Comparison of ENCODE assay signal across 8 cellular contexts in genomic region chr1:228166170-228166936, GRCh38. TPM values are rescaled to one million over a fixed set of nuclear protein-coding genes. Genes with fewer than 3 reads are reported as not detected.
DNase-seq lines count a peak whose midpoint lies in the region; TF ChIP-seq lines count a peak whose summit lies in the region.

No MANE protein-coding gene starts in this region.

- no peak overlapping the region for H2BK15ac ChIP-seq in H9 (ENCODE audit: low read depth, low read length)

- peaks cover 15 to 30% of the 10 kb centered on the region in 2 experiments for H3K4me1 Mint-ChIP-seq in H9

- no peak overlapping the region for H4K8ac ChIP-seq in H9 (replicated peaks; ENCODE audit: insufficient read length, low read depth, low read length)

- no peak overlapping the region for H2AK5ac ChIP-seq in H9 (ENCODE audit: insufficient read length, low read length)

- H2BK20ac ChIP-seq in H9 (ENCODE audit: low read depth, low read length, poor library complexity, severe bottlenecking), result no peak overlapping the region

- peak overlapping the region; percentile 78 to 86 for H3K4me3 Mint-ChIP-seq in H9

- H2BK120ac ChIP-seq in H9 (ENCODE audit: low read depth, low read length, poor library complexity, severe bottlenecking), result no peak overlapping the region

- H3K36me3 Mint-ChIP-seq in H9 (ENCODE audit: insufficient read depth in 1 of 3, low read depth in 3 of 3), result peaks cover 0 to 3% (median 2%) of the 10 kb centered on the region in 3 experiments; a peak in 2 of 7 replicates

- H3K14ac ChIP-seq in H9 (ENCODE audit: insufficient read depth, low read length), result no peak overlapping the region

- DNase-seq in NCI-H1436 (lab: John Stamatoyannopoulos, UW), result peak; percentile 35
- DNase-seq in NCI-H1436 treated with DMSO at 0.1 percent for 48 hours (lab: John Stamatoyannopoulos, UW), result no peak
- DNase-seq in H9, result peak; percentile 78
- DNase-seq in LHCN-M2 (ENCODE audit: low read depth), result peak; percentile 70
- peak; percentile 19 to 82 (median 45) for DNase-seq in T-helper 2 cell
- peak; percentile 68 to 72 for DNase-seq in cardiac fibroblast (ENCODE audit: low read depth in 2 of 2)
- DNase-seq in inferior parietal cortex (ENCODE audit: extremely low spot score), result peak; percentile 59
- DNase-seq in stimulated activated CD4-positive, alpha-beta T cell treated with anti-CD3 and anti-CD28 coated beads, Interleukin-12 subunit alpha, Interleukin-12 subunit beta, amount 100 ng/mL, for 24 hours (ENCODE audit: low read depth in 2 of 2), result peak; percentile 18 to 26

- H3K23me2 ChIP-seq in H9 (ENCODE audit: insufficient read length, low read depth, low read length, poor library complexity, severe bottlenecking), result peaks cover 2% of the 10 kb centered on the region

- H3K18ac ChIP-seq in H9 (ENCODE audit: insufficient read length, low read depth, low read length), result peak overlapping the region; percentile 12

- H3K9me3 Mint-ChIP-seq in H9, result peaks cover 0 to 2% of the 10 kb centered on the region in 2 experiments; a peak in 1 of 5 replicates

- WGBS in H9 (ENCODE audit: extremely low coverage, insufficient read length, low lambda C conversion rate), result no CpG with 5 or more reads among the region's 26 CpGs

- no peak overlapping the region for H3K9ac ChIP-seq in H9 (ENCODE audit: extremely low read depth, insufficient read length, low read length)

- H3K4me2 ChIP-seq in H9 (ENCODE audit: insufficient read depth, insufficient read length, low read length), result peak overlapping the region; percentile 31

- H3K27me3 ChIP-seq in H9 (ENCODE audit: insufficient read depth, low read length), result no peaks in the 10 kb centered on the region

- no peak overlapping the region for H3K56ac ChIP-seq in H9 (ENCODE audit: insufficient read length, low read depth, low read length)

- no peak overlapping the region for H3T11ph ChIP-seq in H9 (ENCODE audit: low read length)

- H3K79me2 ChIP-seq in H9 (ENCODE audit: insufficient read depth, low read length), result no peaks in the 10 kb centered on the region

- H2AFZ ChIP-seq in H9 (ENCODE audit: low read length), result no peak overlapping the region

- H3K27ac ChIP-seq in H9 (ENCODE audit: insufficient read length, low read depth, low read length), result no peak overlapping the region

- no peak overlapping the region for H4K5ac ChIP-seq in H9 (ENCODE audit: insufficient read length, low read depth, low read length)

- peak overlapping the region; percentile 3 to 82 (median 59); a peak in 3 of 7 replicates for H3K27ac Mint-ChIP-seq in H9

- H3K4me3 ChIP-seq in cardiac fibroblast (replicated peaks in 1 of 2; ENCODE audit: low read depth in 2 of 2, low read length in 2 of 2), result peak overlapping the region; percentile 75 to 76

- H3K27me3 Mint-ChIP-seq in H9 (ENCODE audit: low read depth), result peaks cover 8% of the 10 kb centered on the region

- H3K79me1 ChIP-seq in H9 (ENCODE audit: insufficient read depth, low read depth, low read length, poor library complexity, severe bottlenecking), result no peaks in the 10 kb centered on the region

- H4K20me1 ChIP-seq in H9 (ENCODE audit: control insufficient read depth, insufficient read depth, insufficient read length), result no peaks in the 10 kb centered on the region

- H3K4me1 ChIP-seq in H9 (ENCODE audit: insufficient read depth, low read length), result no peaks in the 10 kb centered on the region; the same call in 1 of the 2 replicates

- H3K4ac ChIP-seq in H9 (ENCODE audit: low read depth, low read length), result no peak overlapping the region

- no peak overlapping the region for H4K91ac ChIP-seq in H9 (ENCODE audit: insufficient read length, low read depth, low read length)

- TF ChIP-seq CTCF in H9 (conservative IDR thresholded peaks at IDR 0.05) (peak; percentile 45; the same call in 2 of the 3 replicates), cardiac fibroblast (IDR thresholded peaks at IDR 0.05; ENCODE audit: low read depth, low read length) (peak; percentile 5)

- no peak overlapping the region for H3K23ac ChIP-seq in H9 (ENCODE audit: insufficient read length, low read depth, low read length)

- H3K9me3 ChIP-seq in H9 (ENCODE audit: control insufficient read depth, low read depth, low read length), result no peaks in the 10 kb centered on the region

- H2BK5ac ChIP-seq in H9 (ENCODE audit: insufficient read length, low read length), result no peak overlapping the region

- H2BK12ac ChIP-seq in H9 (ENCODE audit: insufficient read length, low read depth, low read length), result no peak overlapping the region

RNA-seq across cellular contexts. Expression of gene IBA57, which starts 0.7 kb away (rescaled TPM):
- total RNA-seq in H9 (2021) (11.8 and 12.6 TPM in 2 replicates), LHCN-M2 (2014; rRNA removed) (2.6 and 5.1 TPM in 2 replicates)
- polyA plus RNA-seq in LHCN-M2 (2012), result 2.0 TPM

RNA-seq across cellular contexts. Expression of gene GJC2, which starts 16.6 kb away (rescaled TPM):
- total RNA-seq in H9 (2021) (1.4 and 1.6 TPM in 2 replicates), LHCN-M2 (2014; rRNA removed) (0.63 and 0.77 TPM in 2 replicates)
- 0.70 TPM for polyA plus RNA-seq in LHCN-M2 (2012)

RNA-seq across cellular contexts. Expression of gene GUK1, which starts 26.3 kb away (rescaled TPM):
- total RNA-seq in H9 (2021) (88.2 and 94.3 TPM in 2 replicates), LHCN-M2 (2014; rRNA removed) (376 and 378 TPM in 2 replicates)
- polyA plus RNA-seq in LHCN-M2 (2012), result 435 TPM

RNA-seq across cellular contexts. Expression of gene OBSCN, which starts 41.5 kb away (rescaled TPM):
- total RNA-seq in H9 (2021), result 30.8 and 33.3 TPM in 2 replicates
- total RNA-seq in LHCN-M2 (2014; rRNA removed), result 2.1 TPM in 2 replicates
- polyA plus RNA-seq in LHCN-M2 (2012), result 1.9 TPM

RNA-seq across cellular contexts. Expression of gene MRPL55, which starts 57.3 kb away (rescaled TPM):
- 56.9 and 62.3 TPM in 2 replicates for total RNA-seq in H9 (2021)
- 55.0 and 78.6 TPM in 2 replicates for total RNA-seq in LHCN-M2 (2014; rRNA removed)
- polyA plus RNA-seq in LHCN-M2 (2012), result 86.5 TPM
